In the genomic region with DNA sequence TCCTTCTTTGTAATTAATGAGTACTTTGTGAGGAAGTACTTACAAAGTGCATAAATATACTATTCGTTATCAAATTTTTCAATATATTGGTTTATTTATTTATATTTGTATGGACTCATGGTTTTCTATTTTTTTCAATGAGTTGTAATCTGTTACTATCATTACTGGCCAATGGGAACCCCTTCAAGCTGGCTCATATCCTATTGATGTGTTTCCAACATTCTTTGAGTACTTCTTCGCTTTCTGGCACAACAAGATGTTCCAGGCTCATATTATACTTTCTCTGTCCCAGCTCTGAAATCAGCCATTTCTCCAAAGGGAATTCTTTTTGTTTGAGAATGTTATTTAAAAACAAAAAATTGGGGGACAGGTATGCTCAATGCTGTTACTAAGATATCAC, we compare ENCODE assay signal across 22 cellular contexts. TPM values are rescaled to one million over a fixed set of nuclear protein-coding genes. Genes with fewer than 3 reads are reported as not detected.
DNase-seq lines count a peak whose midpoint lies in the region; ATAC-seq, FAIRE-seq and TF ChIP-seq lines count a peak whose summit lies in the region.
"Had no signal": no experiment of that assay in that cellular context is flagged by ENCODE, and none has a peak within 500 bp of the region (broad histone marks: within the 10 kb centered on the region; RNA-seq: fewer than 3 reads in every experiment).

No MANE protein-coding gene starts in this region.

- H3K27me3 ChIP-seq in gastroesophageal sphincter (no peaks in the 10 kb centered on the region), sigmoid colon (no peaks in the 10 kb centered on the region)
- H3K27me3 ChIP-seq: cardiac muscle cell, upper lobe of left lung had no signal

- no peak for FAIRE-seq in GM12892 (lab: Jason Lieb, UNC)

- CTCF ChIA-PET in GM10248 (lab: Yijun Ruan, JAX): no interaction called here

- H3K36me3 ChIP-seq in gastroesophageal sphincter (peaks cover 20 to 96% of the 10 kb centered on the region in 2 donors), sigmoid colon (peaks cover 35 to 98% (median 40%) of the 10 kb centered on the region in 4 donors)

- intact Hi-C loops in sigmoid colon (cut with DNase I): no loop called here

- H3K27ac ChIP-seq in gastroesophageal sphincter (peak overlapping the region; percentile 53 to 65 (median 62)), sigmoid colon (peak overlapping the region in 3 of 4 donors; percentile 52 to 59 (median 55))
- H3K27ac ChIP-seq: C4-2B, cardiac muscle cell, upper lobe of left lung had no signal

- no peak for TF ChIP-seq CTCF in cardiac fibroblast (IDR thresholded peaks at IDR 0.05; ENCODE audit: low read depth, low read length)
- no peak for TF ChIP-seq CTCF in gastroesophageal sphincter (IDR thresholded peaks at IDR 0.05)
- TF ChIP-seq CTCF in sigmoid colon (IDR thresholded peaks at IDR 0.05): no peak
- TF ChIP-seq CTCF in GM10248 (IDR thresholded peaks at IDR 0.05; ENCODE audit: control extremely low read depth, extremely low read depth, low read depth, missing control alignments): no peak

- ATAC-seq in gastroesophageal sphincter: peak; percentile 78
- no peak for ATAC-seq in GM18502 (IDR thresholded peaks at IDR 0.05; ENCODE audit: poor library complexity, unreplicated experiment)
- ATAC-seq: WTC11 had no signal

- H3K4me3 ChIP-seq in cardiac fibroblast (replicated peaks in 1 of 2; ENCODE audit: low read depth in 2 of 2, low read length in 2 of 2) (no peak overlapping the region), gastroesophageal sphincter (no peak overlapping the region), sigmoid colon (no peak overlapping the region)
- H3K4me3 ChIP-seq: cardiac muscle cell, upper lobe of left lung had no signal

- peaks cover 7 to 19% (median 7%) of the 10 kb centered on the region in 3 donors for H3K4me1 ChIP-seq in gastroesophageal sphincter
- peaks cover 0 to 23% (median 16%) of the 10 kb centered on the region in 4 donors for H3K4me1 ChIP-seq in sigmoid colon
- H3K4me1 ChIP-seq: upper lobe of left lung had no signal

- TF ChIP-seq POLR2A in gastroesophageal sphincter (IDR thresholded peaks at IDR 0.05): no peak
- no peak for TF ChIP-seq POLR2A in sigmoid colon (IDR thresholded peaks at IDR 0.05)
- TF ChIP-seq POLR2A in GM12892 (IDR thresholded peaks at IDR 0.05; ENCODE audit: low read depth, low read length): no peak

- 18 to 57% methylated on average over 1 of the region's 2 CpGs for WGBS in gastroesophageal sphincter (ENCODE audit: low coverage in 1 of 2), 2 donors
- WGBS in sigmoid colon, 2 donors: 47 to 87% methylated on average over 2 of the region's 2 CpGs

- peak; percentile 46 for DNase-seq in EH (ENCODE audit: low read depth)
- peak; percentile 65 to 72 for DNase-seq in cardiac fibroblast (ENCODE audit: low read depth in 2 of 2)
- no peak for DNase-seq in sigmoid colon
- DNase-seq in GM12892 (ENCODE audit: insufficient read length): no peak
- DNase-seq in GM10248 (ENCODE audit: extremely low spot score): no peak
- no peak for DNase-seq in HUDEP-2 (lab: John Stamatoyannopoulos, UW; ENCODE audit: unreplicated experiment in 76 of 76)
- DNase-seq: activated CD4-positive, alpha-beta memory T cell treated with anti-CD3 and anti-CD28 coated beads for 36 hours; activated naive CD8-positive, alpha-beta T cell treated with anti-CD3 and anti-CD28 coated beads for 36 hours; Calu3; dermis blood vessel endothelial cell; KBM-7; kidney glomerular epithelial cell; mesenchymal stem cell; NCI-H69; occipital lobe; T-helper 9 cell; upper lobe of left lung had no signal

- TF ChIP-seq EP300 in gastroesophageal sphincter (IDR thresholded peaks at IDR 0.05): no peak
- no peak for TF ChIP-seq EP300 in sigmoid colon (IDR thresholded peaks at IDR 0.05)

- H3K9me3 ChIP-seq in gastroesophageal sphincter (no peaks in the 10 kb centered on the region), sigmoid colon (no peaks in the 10 kb centered on the region)
- H3K9me3 ChIP-seq: upper lobe of left lung had no signal

- POLR2A ChIA-PET in GM10248 (lab: Yijun Ruan, JAX): no interaction called here

RNA-seq across cellular contexts. Expression of gene YBX3, which starts 17.5 kb away (rescaled TPM):
- 100 to 1,000 TPM; 283 to 649 (median 523) TPM for total RNA-seq in gastroesophageal sphincter
- total RNA-seq in sigmoid colon: 100 to 1,000 TPM; 281 to 596 (median 407) TPM
- polyA plus RNA-seq in sigmoid colon: 100 to 1,000 TPM in 2 of 3 donors, 10 to 100 TPM in 1; 81.8 to 244 (median 153) TPM
- polyA plus RNA-seq in GM12892 (2012; ENCODE audit: missing spikeins): 158 TPM

RNA-seq across cellular contexts. Expression of gene STYK1, which starts 31.8 kb away (rescaled TPM):
- total RNA-seq in gastroesophageal sphincter (under 1 TPM in 3 of 4 donors, not detected in 1; 0.40 to 0.77 (median 0.62) TPM), sigmoid colon (under 1 TPM in 3 of 4 donors, not detected in 1; 0.16 to 0.54 (median 0.36) TPM)
- polyA plus RNA-seq in sigmoid colon: 10 to 100 TPM in 1 of 3 donors, 1 to 10 TPM in 2; 6.9 to 14.1 (median 9.0) TPM
- 0.74 TPM for polyA plus RNA-seq in GM12892 (2012; ENCODE audit: missing spikeins)
- total RNA-seq: activated CD4-positive, alpha-beta memory T cell treated with anti-CD3 and anti-CD28 coated beads for 36 hours had no signal

Comparison
In these comparisons a context has a peak if more than half of its experiments do, and no peak if none do; other contexts are left out.
1. DNase-seq: peak in EH (single experiment) and cardiac fibroblast (2 of 2); none in sigmoid colon (single experiment), GM12892 (single experiment), GM10248 (single experiment) and HUDEP-2 (0 of 76).